Comparison of ENCODE assay signal across 8 cellular contexts in the genomic region with DNA sequence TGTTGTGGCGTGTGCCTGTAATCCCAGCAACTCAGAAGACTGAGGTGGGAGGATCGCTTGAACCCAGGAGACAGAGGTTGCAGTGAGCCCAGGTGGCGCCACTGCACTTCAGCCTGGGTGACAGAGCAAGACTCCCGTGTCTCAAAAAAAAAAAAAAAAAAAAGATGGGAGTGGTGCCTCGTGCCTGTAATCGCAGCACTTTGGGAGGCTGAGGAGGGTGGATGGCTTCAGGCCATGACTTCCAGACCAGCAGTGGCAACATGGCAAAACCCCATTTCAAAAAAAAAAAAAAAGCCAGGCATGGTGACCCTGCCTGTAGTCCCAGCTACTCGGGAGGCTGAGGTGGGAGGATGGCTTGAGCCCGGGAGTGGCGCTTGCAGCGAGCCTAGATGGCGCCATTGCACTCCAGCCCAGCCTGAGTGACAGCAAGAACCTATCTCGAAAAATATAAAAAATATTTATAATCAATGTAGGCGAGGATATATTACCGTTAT. TPM values are rescaled to one million over a fixed set of nuclear protein-coding genes. Genes with fewer than 3 reads are reported as not detected.
DNase-seq lines count a peak whose midpoint lies in the region; ATAC-seq and TF ChIP-seq lines count a peak whose summit lies in the region.

No MANE protein-coding gene starts in this region.

- no peaks in the 10 kb centered on the region for H3K27me3 Mint-ChIP-seq in HFFc6 (ENCODE audit: insufficient read depth)

- no peak overlapping the region for H3K27ac ChIP-seq in trophoblast cell (ENCODE audit: low read depth, low read length)

- H4K91ac ChIP-seq in trophoblast cell (ENCODE audit: low read depth, low read length), result no peak overlapping the region

- no peak overlapping the region for H2BK12ac ChIP-seq in trophoblast cell (ENCODE audit: low read length)

- H2AFZ ChIP-seq in trophoblast cell (ENCODE audit: insufficient read depth, low read length, poor library complexity), result no peak overlapping the region

- H3K79me1 ChIP-seq in trophoblast cell (ENCODE audit: low read length), result no peaks in the 10 kb centered on the region

- H3K4ac ChIP-seq in trophoblast cell (ENCODE audit: low read depth, low read length), result no peak overlapping the region

- no peaks in the 10 kb centered on the region for H3K9me3 Mint-ChIP-seq in HFFc6

- H3K4me1 Mint-ChIP-seq in HFFc6 (ENCODE audit: low read depth), result peaks cover 13% of the 10 kb centered on the region

- no CpG with 5 or more reads among the region's 14 CpGs for WGBS in trophoblast cell (ENCODE audit: extremely low coverage, insufficient coverage, insufficient read length)

- no peaks in the 10 kb centered on the region for H3K27me3 ChIP-seq in trophoblast cell (ENCODE audit: insufficient read depth, low read length)

- no peak overlapping the region for H4K12ac ChIP-seq in trophoblast cell (ENCODE audit: low read depth, low read length)

- no peak overlapping the region for H4K8ac ChIP-seq in trophoblast cell (ENCODE audit: low read depth, low read length)

- H3K4me3 Mint-ChIP-seq in HFFc6, result peak overlapping the region; percentile 13; the same call in 1 of the 2 replicates

- H3K9me3 ChIP-seq in trophoblast cell (ENCODE audit: insufficient read depth, low read depth, low read length), result no peaks in the 10 kb centered on the region

- H3K36me3 ChIP-seq in trophoblast cell (ENCODE audit: control insufficient read depth in 1 of 2, insufficient read depth in 2 of 2, low read length in 2 of 2), result peaks cover 4 to 7% of the 10 kb centered on the region in 2 experiments

- no peak overlapping the region for H3K4me3 ChIP-seq in trophoblast cell (ENCODE audit: low read depth, low read length)

- H3K14ac ChIP-seq in trophoblast cell (ENCODE audit: low read length), result no peak overlapping the region

- H3K36me3 Mint-ChIP-seq in HFFc6 (ENCODE audit: low read depth), result peaks cover 7% of the 10 kb centered on the region; the same call in 1 of the 2 replicates

- no peak overlapping the region for H2AK5ac ChIP-seq in trophoblast cell (ENCODE audit: low read length)

- H3K79me2 ChIP-seq in trophoblast cell (ENCODE audit: control insufficient read depth, insufficient read depth, low read length, poor library complexity), result no peaks in the 10 kb centered on the region

- no peak overlapping the region; the same call in 1 of the 2 replicates for H3K27ac Mint-ChIP-seq in HFFc6

- ATAC-seq in HG02623 (IDR thresholded peaks at IDR 0.05; ENCODE audit: unreplicated experiment), result no peak
- ATAC-seq in GM21528 (IDR thresholded peaks at IDR 0.05; ENCODE audit: low FRiP score, unreplicated experiment), result no peak

- no peak overlapping the region for H2BK120ac ChIP-seq in trophoblast cell (ENCODE audit: insufficient read depth, low read length, poor library complexity)

- no peak overlapping the region for H3K18ac ChIP-seq in trophoblast cell (ENCODE audit: low read length)

- no peaks in the 10 kb centered on the region for H3K4me1 ChIP-seq in trophoblast cell (ENCODE audit: control insufficient read depth in 1 of 2, insufficient read depth in 2 of 2, low read length in 2 of 2)

- peak; percentile 75 for TF ChIP-seq CTCF in HFFc6 (IDR thresholded peaks at IDR 0.05)

- no peak overlapping the region for H3K23ac ChIP-seq in trophoblast cell (ENCODE audit: low read length)

- no peak overlapping the region for H2BK5ac ChIP-seq in trophoblast cell (ENCODE audit: low read depth, low read length, poor library complexity)

- DNase-seq in ELR (ENCODE audit: low read depth), result peak; percentile 75
- peak; percentile 48 for DNase-seq in HFFc6
- DNase-seq in NCI-H526 treated with DMSO at 0.1 percent for 48 hours (lab: John Stamatoyannopoulos, UW), result peak; percentile 10
- peak; percentile 50 for DNase-seq in activated CD8-positive, alpha-beta memory T cell treated with anti-CD3 and anti-CD28 coated beads, Interleukin-2, amount 50 U/mL, for 4 hours
- DNase-seq in fibroblast of gingiva (ENCODE audit: low read depth), result peak; percentile 74
- peak; percentile 26 to 54 for DNase-seq in trophoblast cell

- no peak overlapping the region for H3K4me2 ChIP-seq in trophoblast cell (ENCODE audit: low read length)

- H3K9ac ChIP-seq in trophoblast cell (ENCODE audit: low read length), result no peak overlapping the region

RNA-seq across cellular contexts. Expression of a gene that starts 27.0 kb away (rescaled TPM):
- 100 to 1,000 TPM; 137 to 153 (median 145) TPM for total RNA-seq in HFFc6 (2021; fragmentation: NEBNext Ultra II Directional; extraction: Animal tissue kit (Norgen Biotek cat#: 25700))
- polyA plus RNA-seq in trophoblast cell (2013), result 110 and 112 TPM in 2 replicates

RNA-seq across cellular contexts. Expression of a gene that starts 54.7 kb away (rescaled TPM):
- 1 to 10 TPM; 6.6 to 9.0 (median 7.8) TPM for total RNA-seq in HFFc6 (2021; fragmentation: NEBNext Ultra II Directional; extraction: Animal tissue kit (Norgen Biotek cat#: 25700))
- polyA plus RNA-seq in trophoblast cell (2013), result 3.2 and 3.6 TPM in 2 replicates

Comparison
In these comparisons a context has a peak if more than half of its experiments do, and no peak if none do; other contexts are left out.
1. DNase-seq: peak in every context shown above with its lines; median percentile 75 in ELR; 74 in fibroblast of gingiva; 50 in activated CD8-positive, alpha-beta memory T cell treated with anti-CD3 and anti-CD28 coated beads, Interleukin-2, amount 50 U/mL, for 4 hours; 48 in HFFc6; 40 in trophoblast cell; 10 in NCI-H526 treated with DMSO at 0.1 percent for 48 hours.